In the genomic region with DNA sequence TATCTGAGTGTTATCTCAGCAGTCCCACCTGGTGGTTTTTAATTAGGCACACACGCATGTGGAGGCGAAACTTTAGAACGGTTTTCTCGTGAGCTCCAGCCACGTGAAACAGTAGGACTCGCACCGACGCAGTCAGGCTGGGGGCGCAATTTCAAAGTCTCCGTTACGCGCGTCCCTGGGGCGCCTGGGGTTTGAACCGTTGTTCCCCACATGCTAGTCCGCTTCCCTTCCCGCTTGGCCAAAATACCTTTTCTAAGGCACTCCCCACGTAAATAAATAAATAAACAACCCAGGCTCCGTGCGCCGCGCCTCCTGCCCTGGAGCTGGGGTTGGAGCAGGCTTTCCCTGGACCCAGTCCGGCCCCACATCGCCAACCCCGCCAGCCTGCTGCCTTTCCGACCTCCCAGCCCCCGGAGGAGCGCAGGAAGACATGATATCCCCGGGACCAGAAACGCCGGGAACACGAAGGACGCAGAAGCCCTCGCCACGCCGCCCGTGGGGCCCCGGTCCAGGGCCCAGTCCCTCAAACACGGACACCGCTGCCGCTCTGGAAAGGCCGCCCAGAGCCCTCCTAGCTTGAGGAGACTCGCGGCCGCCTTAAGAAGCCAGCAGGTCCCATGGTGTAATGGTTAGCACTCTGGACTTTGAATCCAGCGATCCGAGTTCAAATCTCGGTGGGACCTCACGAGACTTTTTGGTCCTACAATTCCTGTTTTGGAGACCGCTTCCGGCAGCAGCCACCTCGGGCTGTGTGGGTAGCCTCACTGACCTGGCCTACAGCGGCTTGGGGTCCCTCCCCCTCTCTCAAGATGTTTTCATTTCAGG, we compare ENCODE assay signal across 8 cellular contexts. TPM values are rescaled to one million over a fixed set of nuclear protein-coding genes. Genes with fewer than 3 reads are reported as not detected.
DNase-seq lines count a peak whose midpoint lies in the region; ATAC-seq and TF ChIP-seq lines count a peak whose summit lies in the region.

No MANE protein-coding gene starts in this region.

- peaks cover 16 to 57% (median 27%) of the 10 kb centered on the region in 7 donors for H3K4me1 Mint-ChIP-seq in naive thymus-derived CD4-positive, alpha-beta T cell
- peaks cover 29 to 41% of the 10 kb centered on the region in 2 donors for H3K4me1 Mint-ChIP-seq in stimulated activated naive B cell treated with anti-CD40 and anti-IgM and Interleukin-4, amounts not matched to agents 10 μg/mL and 1 μg/mL and 100 μg/mL, for 72 hours

- H3K27me3 Mint-ChIP-seq in naive thymus-derived CD4-positive, alpha-beta T cell: peaks cover 0 to 6% (median 0%) of the 10 kb centered on the region in 5 donors
- peaks cover 7 to 8% of the 10 kb centered on the region in 2 donors for H3K27me3 Mint-ChIP-seq in stimulated activated naive B cell treated with anti-CD40 and anti-IgM and Interleukin-4, amounts not matched to agents 10 μg/mL and 1 μg/mL and 100 μg/mL, for 72 hours

- no peaks in the 10 kb centered on the region for H3K36me3 Mint-ChIP-seq in naive thymus-derived CD4-positive, alpha-beta T cell
- peaks cover 8 to 12% of the 10 kb centered on the region in 2 donors for H3K36me3 Mint-ChIP-seq in stimulated activated naive B cell treated with anti-CD40 and anti-IgM and Interleukin-4, amounts not matched to agents 10 μg/mL and 1 μg/mL and 100 μg/mL, for 72 hours

- TF ChIP-seq POLR2A in Peyer's patch (IDR thresholded peaks at IDR 0.05): no peak

- in situ Hi-C loops in GM23248 (cut with MboI): no loop called here

- H3K36me3 ChIP-seq in DND-41 (ENCODE audit: insufficient read depth, low read length) (no peaks in the 10 kb centered on the region), GM23248 (ENCODE audit: low read depth) (no peaks in the 10 kb centered on the region), KOPT-K1 (ENCODE audit: insufficient read depth, low read length) (no peaks in the 10 kb centered on the region), Peyer's patch (no peaks in the 10 kb centered on the region), fibroblast of lung (ENCODE audit: control insufficient read depth, insufficient read depth, low read length) (no peaks in the 10 kb centered on the region)
- peaks cover 0 to 4% (median 0%) of the 10 kb centered on the region in 3 experiments for H3K36me3 ChIP-seq in naive thymus-derived CD4-positive, alpha-beta T cell (ENCODE audit: control insufficient read depth in 2 of 3, insufficient read depth in 3 of 3, low read length in 3 of 3)

- POLR2A ChIA-PET in naive thymus-derived CD4-positive, alpha-beta T cell (lab: Charles Lee): interaction anchor here (0.5 to 14.4 kb wide), 11 partner anchors 11 to 284 kb away, joined by 3 to 237 read pairs (median 4); a partner anchor contains a TSS

- peak; percentile 58 for TF ChIP-seq CTCF in DND-41 (IDR thresholded peaks at IDR 0.05; ENCODE audit: borderline replicate concordance, extremely low read depth, low read length, poor library complexity, severe bottlenecking)
- TF ChIP-seq CTCF in Peyer's patch (IDR thresholded peaks at IDR 0.05): peak in 3 of 6 experiments; percentile 4 to 38 (median 14)
- TF ChIP-seq CTCF in fibroblast of lung (conservative IDR thresholded peaks at IDR 0.05 in 1 of 2, IDR thresholded peaks at IDR 0.05 in 1 of 2; ENCODE audit: low read depth in 1 of 2, low read length in 2 of 2): peak in 1 of 2 donors; percentile 28

- H3K27me3 ChIP-seq in DND-41 (ENCODE audit: insufficient read depth, low read length, poor library complexity) (no peaks in the 10 kb centered on the region), GM23248 (replicated peaks; ENCODE audit: insufficient read depth) (no peaks in the 10 kb centered on the region), Peyer's patch (no peaks in the 10 kb centered on the region), fibroblast of lung (ENCODE audit: control insufficient read depth, insufficient read depth, low read length) (no peaks in the 10 kb centered on the region)
- no peaks in the 10 kb centered on the region for H3K27me3 ChIP-seq in naive thymus-derived CD4-positive, alpha-beta T cell (ENCODE audit: control insufficient read depth in 2 of 2, insufficient read depth in 2 of 2, low read length in 2 of 2)

- H3K9me3 ChIP-seq in DND-41 (ENCODE audit: insufficient read depth, low read length, severe bottlenecking) (no peaks in the 10 kb centered on the region), GM23248 (ENCODE audit: low read depth) (no peaks in the 10 kb centered on the region), KOPT-K1 (ENCODE audit: insufficient read depth, low read length, poor library complexity, severe bottlenecking) (no peaks in the 10 kb centered on the region), Peyer's patch (no peaks in the 10 kb centered on the region), fibroblast of lung (ENCODE audit: control insufficient read depth, insufficient read depth, low read depth, low read length) (no peaks in the 10 kb centered on the region)
- no peaks in the 10 kb centered on the region for H3K9me3 ChIP-seq in naive thymus-derived CD4-positive, alpha-beta T cell (ENCODE audit: control insufficient read depth in 2 of 3, low read length in 3 of 3)

- H3K4me1 ChIP-seq in DND-41 (ENCODE audit: insufficient read depth, low read length): peaks cover 24% of the 10 kb centered on the region
- H3K4me1 ChIP-seq in GM23248 (ENCODE audit: insufficient read depth): no peaks in the 10 kb centered on the region
- H3K4me1 ChIP-seq in Peyer's patch: no peaks in the 10 kb centered on the region
- peaks cover 3% of the 10 kb centered on the region for H3K4me1 ChIP-seq in fibroblast of lung (ENCODE audit: control insufficient read depth, extremely low read depth, insufficient read depth, low read length)
- H3K4me1 ChIP-seq in naive thymus-derived CD4-positive, alpha-beta T cell (ENCODE audit: control insufficient read depth in 2 of 2, insufficient read depth in 2 of 2, low read length in 2 of 2): peaks cover 6% of the 10 kb centered on the region in 2 donors

- CTCF ChIA-PET in naive thymus-derived CD4-positive, alpha-beta T cell (lab: Charles Lee): interaction anchor here (0.7 to 5.5 kb wide), 14 partner anchors 10 to 216 kb away, joined by 3 to 67 read pairs (median 4); a partner anchor contains a TSS

- WGBS in GM23248 (ENCODE audit: low coverage in 1 of 2, low lambda C conversion rate in 2 of 2, missing lambda C conversion rate in 2 of 2), 2 experiments: 1% methylated on average over 53 of the region's 53 CpGs

- H3K9ac ChIP-seq in DND-41 (ENCODE audit: low read depth, low read length) (peak overlapping the region; percentile 95), GM23248 (peak overlapping the region; percentile 86), fibroblast of lung (ENCODE audit: insufficient read depth, low read length) (peak overlapping the region; percentile 78)

- H3K4me3 ChIP-seq in DND-41 (ENCODE audit: low read depth in 1 of 2, low read length in 2 of 2): peak overlapping the region; percentile 42 to 70
- H3K4me3 ChIP-seq in GM23248: peak overlapping the region; percentile 87
- peak overlapping the region; percentile 67 to 91 (median 78) for H3K4me3 ChIP-seq in Peyer's patch
- H3K4me3 ChIP-seq in fibroblast of lung (replicated peaks in 1 of 4; ENCODE audit: control extremely low read depth in 1 of 4, insufficient read depth in 1 of 4, low read depth in 3 of 4, low read length in 4 of 4): peak overlapping the region; percentile 57 to 84 (median 69)
- H3K4me3 ChIP-seq in naive thymus-derived CD4-positive, alpha-beta T cell (ENCODE audit: low read length): peak overlapping the region; percentile 88

- no peaks in the 10 kb centered on the region for H3F3A ChIP-seq in GM23248 (ENCODE audit: insufficient read depth)

- peak overlapping the region; percentile 68 for H3K4me2 ChIP-seq in DND-41 (ENCODE audit: insufficient read depth, low read length)
- peak overlapping the region; percentile 90 for H3K4me2 ChIP-seq in GM23248 (ENCODE audit: unreplicated experiment)
- peak overlapping the region; percentile 98 for H3K4me2 ChIP-seq in fibroblast of lung (ENCODE audit: extremely low read depth, insufficient read depth, low read length)

- intact Hi-C loops in naive thymus-derived CD4-positive, alpha-beta T cell (cut with micrococcal nuclease): loop anchor here (1.0 to 10.0 kb wide), 15 partner anchors 12 to 1145 kb away; a partner anchor contains a TSS

- ATAC-seq in DND-41 (ENCODE audit: insufficient read depth, low read depth): peak; percentile 52
- ATAC-seq in naive thymus-derived CD4-positive, alpha-beta T cell: peak; percentile 71
- peak; percentile 60 for ATAC-seq in stimulated activated naive B cell treated with anti-CD40 and anti-IgM and Interleukin-4, amounts not matched to agents 10 μg/mL and 1 μg/mL and 100 μg/mL, for 72 hours (replicated peaks)

- H4K20me1 ChIP-seq in DND-41 (ENCODE audit: insufficient read depth, low read length) (no peaks in the 10 kb centered on the region), GM23248 (ENCODE audit: insufficient read depth) (no peaks in the 10 kb centered on the region), fibroblast of lung (ENCODE audit: control insufficient read depth, extremely low read depth, insufficient read depth, low read length) (no peaks in the 10 kb centered on the region)

- H3K79me2 ChIP-seq in DND-41 (ENCODE audit: insufficient read depth, low read length): no peaks in the 10 kb centered on the region
- H3K79me2 ChIP-seq in GM23248 (ENCODE audit: insufficient read depth): no peaks in the 10 kb centered on the region
- H3K79me2 ChIP-seq in fibroblast of lung (ENCODE audit: control insufficient read depth, insufficient read depth, low read length): no peaks in the 10 kb centered on the region

- H2AFZ ChIP-seq in DND-41 (ENCODE audit: low read depth, low read length) (peak overlapping the region; percentile 88), GM23248 (peak overlapping the region; percentile 93), fibroblast of lung (ENCODE audit: low read length) (peak overlapping the region; percentile 95)

- H3K9me3 Mint-ChIP-seq in naive thymus-derived CD4-positive, alpha-beta T cell: peaks cover 0 to 15% (median 0%) of the 10 kb centered on the region in 11 donors
- peaks cover 0 to 3% of the 10 kb centered on the region in 2 donors for H3K9me3 Mint-ChIP-seq in stimulated activated naive B cell treated with anti-CD40 and anti-IgM and Interleukin-4, amounts not matched to agents 10 μg/mL and 1 μg/mL and 100 μg/mL, for 72 hours

- H3K27ac ChIP-seq in DND-41 (ENCODE audit: low read length): peak overlapping the region; percentile 96
- peak overlapping the region; percentile 87 for H3K27ac ChIP-seq in GM23248
- peak overlapping the region; percentile 95 for H3K27ac ChIP-seq in KOPT-K1 (ENCODE audit: low read depth, low read length, poor library complexity, severe bottlenecking)
- peak overlapping the region; percentile 95 to 100 (median 98) for H3K27ac ChIP-seq in Peyer's patch
- H3K27ac ChIP-seq in fibroblast of lung (ENCODE audit: insufficient read depth, low read length): peak overlapping the region; percentile 87
- peak overlapping the region; percentile 87 for H3K27ac ChIP-seq in naive thymus-derived CD4-positive, alpha-beta T cell (ENCODE audit: low read depth, low read length)

- H3K4me3 Mint-ChIP-seq in naive thymus-derived CD4-positive, alpha-beta T cell: peak overlapping the region; percentile 84 to 98 (median 95)
- peak overlapping the region; percentile 90 to 97 for H3K4me3 Mint-ChIP-seq in stimulated activated naive B cell treated with anti-CD40 and anti-IgM and Interleukin-4, amounts not matched to agents 10 μg/mL and 1 μg/mL and 100 μg/mL, for 72 hours

- no peaks in the 10 kb centered on the region for H3K9me2 ChIP-seq in GM23248 (ENCODE audit: insufficient read depth)

- H3K27ac Mint-ChIP-seq in naive thymus-derived CD4-positive, alpha-beta T cell: peak overlapping the region; percentile 96 to 99 (median 98)
- peak overlapping the region; percentile 99 for H3K27ac Mint-ChIP-seq in stimulated activated naive B cell treated with anti-CD40 and anti-IgM and Interleukin-4, amounts not matched to agents 10 μg/mL and 1 μg/mL and 100 μg/mL, for 72 hours

- peak; percentile 88 for DNase-seq in DND-41
- peak; percentile 90 for DNase-seq in GM23248
- DNase-seq in Peyer's patch: peak; percentile 89 to 97 (median 97)
- peak; percentile 86 for DNase-seq in activated T-helper 1 cell treated with Interleukin-2 at 50 U/mL for 16 hours (ENCODE audit: low read depth)
- DNase-seq in fibroblast of lung (ENCODE audit: low read depth in 2 of 2): peak; percentile 79 to 84
- DNase-seq in naive thymus-derived CD4-positive, alpha-beta T cell: peak in 8 of 9 donors; percentile 75 to 96 (median 94)
- peak; percentile 82 for DNase-seq in stimulated activated naive B cell treated with anti-CD40 and anti-IgM and Interleukin-4, amounts not matched to agents 10 μg/mL and 1 μg/mL and 100 μg/mL, for 72 hours

RNA-seq across cellular contexts. Expression of a gene that starts 18.2 kb away (rescaled TPM):
- not detected in 2 replicates for total RNA-seq in GM23248 (2014; rRNA removed; shearing (Covaris generic))
- polyA plus RNA-seq in GM23248 (2016; fragmentation: Nextera tagmentation; extraction: Ambion mirVana) (not detected in 2 replicates), fibroblast of lung (3.7 TPM in 1 of 2 replicates, not detected in the other)
- total RNA-seq in Peyer's patch (10 to 100 TPM in 1 of 4 donors, 1 to 10 TPM in 1, not detected in 2; 4.8 to 14.0 TPM), fibroblast of lung (not detected in 2 replicates)
- 4.4 TPM in 1 of 2 replicates, not detected in the other for polyA plus RNA-seq in fibroblast of lung (2012)
- 1.7 TPM in 1 of 2 replicates, not detected in the other for polyA minus RNA-seq in fibroblast of lung (ENCODE audit: low replicate concordance)
- total RNA-seq in naive thymus-derived CD4-positive, alpha-beta T cell: 10 to 100 TPM in 2 of 5 experiments, 1 to 10 TPM in 3; 2.8 to 16.9 (median 5.1) TPM
- 10 to 100 TPM in 1 of 2 donors, 1 to 10 TPM in 1; 8.3 to 11.7 TPM for polyA plus RNA-seq in naive thymus-derived CD4-positive, alpha-beta T cell

RNA-seq across cellular contexts. Expression of a gene that starts 18.4 kb away (rescaled TPM):
- total RNA-seq in GM23248 (2014; rRNA removed; shearing (Covaris generic)): not detected in 2 replicates
- 0.37 TPM in 1 of 2 replicates, not detected in the other for polyA plus RNA-seq in GM23248 (2016; fragmentation: Nextera tagmentation; extraction: Ambion mirVana)
- total RNA-seq in Peyer's patch: 10 to 100 TPM in 2 of 4 donors, 1 to 10 TPM in 2; 4.9 to 50.3 (median 8.9) TPM
- total RNA-seq in fibroblast of lung: not detected in 2 replicates
- polyA plus RNA-seq in fibroblast of lung: 1.3 TPM in 1 of 2 replicates, not detected in the other
- 2.6 TPM in 1 of 2 replicates, not detected in the other for polyA plus RNA-seq in fibroblast of lung (2012)
- 3.8 TPM in 1 of 2 replicates, not detected in the other for polyA minus RNA-seq in fibroblast of lung (ENCODE audit: low replicate concordance)
- 10 to 100 TPM in 3 of 5 experiments, 1 to 10 TPM in 2; 8.2 to 57.8 (median 11.0) TPM for total RNA-seq in naive thymus-derived CD4-positive, alpha-beta T cell
- 10 to 100 TPM; 15.0 to 21.8 TPM for polyA plus RNA-seq in naive thymus-derived CD4-positive, alpha-beta T cell

RNA-seq across cellular contexts. Expression of a gene that starts 38.5 kb away (rescaled TPM):
- not detected in 2 replicates for total RNA-seq in GM23248 (2014; rRNA removed; shearing (Covaris generic))
- not detected in 2 replicates for polyA plus RNA-seq in GM23248 (2016; fragmentation: Nextera tagmentation; extraction: Ambion mirVana)
- total RNA-seq in Peyer's patch: not detected
- under 0.01 and 0.17 TPM in 2 replicates for total RNA-seq in fibroblast of lung
- polyA plus RNA-seq in fibroblast of lung: 0.03 and 0.14 TPM in 2 replicates
- polyA plus RNA-seq in fibroblast of lung (2012): 0.16 TPM in 1 of 2 replicates, not detected in the other
- 0.20 TPM in 1 of 2 replicates, not detected in the other for polyA minus RNA-seq in fibroblast of lung (ENCODE audit: low replicate concordance)
- total RNA-seq in naive thymus-derived CD4-positive, alpha-beta T cell: under 1 TPM in 1 of 5 experiments, not detected in 4; 0.17 TPM
- polyA plus RNA-seq in naive thymus-derived CD4-positive, alpha-beta T cell: under 1 TPM; 0.46 to 0.99 TPM

RNA-seq across cellular contexts. Expression of a gene that starts 59.6 kb away (rescaled TPM):
- not detected in 2 replicates for total RNA-seq in GM23248 (2014; rRNA removed; shearing (Covaris generic))
- polyA plus RNA-seq in GM23248 (2016; fragmentation: Nextera tagmentation; extraction: Ambion mirVana) (not detected in 2 replicates), fibroblast of lung (0.01 and 0.02 TPM in 2 replicates)
- total RNA-seq in Peyer's patch (10 to 100 TPM in 1 of 4 donors, 1 to 10 TPM in 2, under 1 TPM in 1; 0.83 to 11.2 (median 7.5) TPM), fibroblast of lung (under 0.01 TPM in 1 of 2 replicates, not detected in the other)
- not detected in 2 replicates for polyA plus RNA-seq in fibroblast of lung (2012)
- not detected in 2 replicates for polyA minus RNA-seq in fibroblast of lung (ENCODE audit: low replicate concordance)
- under 1 TPM in 4 of 5 experiments, not detected in 1; 0.03 to 0.05 (median 0.05) TPM for total RNA-seq in naive thymus-derived CD4-positive, alpha-beta T cell
- not detected for polyA plus RNA-seq in naive thymus-derived CD4-positive, alpha-beta T cell

Comparison
In these comparisons a context has a peak if more than half of its experiments do, and no peak if none do; other contexts are left out.
1. Peak in every context shown above with its lines: DNase-seq, ATAC-seq, H3K4me3 ChIP-seq and H3K27ac ChIP-seq.